22 cellular contexts compared by ENCODE assay signal in genomic region chr18:61921621-61922235, GRCh38. TPM values are rescaled to one million over a fixed set of nuclear protein-coding genes. Genes with fewer than 3 reads are reported as not detected.
DNase-seq lines count a peak whose midpoint lies in the region; ATAC-seq and TF ChIP-seq lines count a peak whose summit lies in the region.
"Had no signal": no experiment of that assay in that cellular context is flagged by ENCODE, and none has a peak within 500 bp of the region (broad histone marks: within the 10 kb centered on the region; RNA-seq: fewer than 3 reads in every experiment).

No MANE protein-coding gene starts in this region.

- H3K36me3 ChIP-seq in SK-N-SH (replicated peaks in 1 of 2; ENCODE audit: control insufficient read depth in 1 of 2, insufficient read depth in 2 of 2, low read length in 1 of 2) (no peaks in the 10 kb centered on the region), brain microvascular endothelial cell (replicated peaks) (no peaks in the 10 kb centered on the region), gastrocnemius medialis (no peaks in the 10 kb centered on the region)
- no peaks in the 10 kb centered on the region for H3K36me3 ChIP-seq in CD8-positive, alpha-beta memory T cell (ENCODE audit: insufficient read depth, low read length)
- H3K36me3 ChIP-seq: breast epithelium, lower lobe of right lung, neutrophil, thyroid gland had no signal

- no peak overlapping the region for H3K27ac ChIP-seq in SK-N-SH (ENCODE audit: low read depth in 2 of 2, low read length in 1 of 2)
- no peak overlapping the region for H3K27ac ChIP-seq in brain microvascular endothelial cell
- H3K27ac ChIP-seq in gastrocnemius medialis, result no peak overlapping the region
- no peak overlapping the region for H3K27ac ChIP-seq in CD8-positive, alpha-beta memory T cell (ENCODE audit: low read depth, low read length)
- H3K27ac ChIP-seq: breast epithelium, lower lobe of right lung, neutrophil, thyroid gland had no signal

- H3K27me3 ChIP-seq in SK-N-SH (ENCODE audit: insufficient read depth) (no peaks in the 10 kb centered on the region), brain microvascular endothelial cell (replicated peaks) (no peaks in the 10 kb centered on the region), gastrocnemius medialis (no peaks in the 10 kb centered on the region)
- no peaks in the 10 kb centered on the region for H3K27me3 ChIP-seq in CD8-positive, alpha-beta memory T cell (ENCODE audit: insufficient read depth, low read length, poor library complexity, severe bottlenecking)
- H3K27me3 ChIP-seq: breast epithelium, neutrophil, thyroid gland had no signal

- peaks cover 0 to 5% of the 10 kb centered on the region in 2 experiments; a peak in 1 of 4 replicates for H3K4me1 ChIP-seq in SK-N-SH (ENCODE audit: control insufficient read depth in 1 of 2, insufficient read depth in 2 of 2, low read depth in 1 of 2, low read length in 1 of 2)
- no peaks in the 10 kb centered on the region for H3K4me1 ChIP-seq in gastrocnemius medialis
- H3K4me1 ChIP-seq in CD8-positive, alpha-beta memory T cell (ENCODE audit: insufficient read depth, low read length), result peaks cover under 1% of the 10 kb centered on the region
- H3K4me1 ChIP-seq: breast epithelium, lower lobe of right lung had no signal

- H3K9ac ChIP-seq in SK-N-SH, result no peak overlapping the region

- H3K4me3 Mint-ChIP-seq in CD8-positive, alpha-beta memory T cell, result no peak overlapping the region
- no peak overlapping the region for H3K4me3 Mint-ChIP-seq in activated CD8-positive, alpha-beta memory T cell treated with anti-CD3 and anti-CD28 coated beads, Interleukin-2, amount 10 ng/mL, durations not matched to agents 7 days and 5 days
- H3K4me3 Mint-ChIP-seq: activated CD4-positive, alpha-beta memory T cell treated with anti-CD3 and anti-CD28 coated beads, Interleukin-2, amount 10 ng/mL, durations not matched to agents 7 days and 5 days had no signal

- TF ChIP-seq CTCF in SK-N-SH (IDR thresholded peaks at IDR 0.05) (no peak), brain microvascular endothelial cell (IDR thresholded peaks at IDR 0.05; ENCODE audit: low read depth, low read length, missing control alignments) (no peak), gastrocnemius medialis (IDR thresholded peaks at IDR 0.05 in 4 of 5, conservative IDR thresholded peaks at IDR 0.05 in 1 of 5) (no peak)

- no peak overlapping the region for H3K27ac Mint-ChIP-seq in CD8-positive, alpha-beta memory T cell
- no peak overlapping the region for H3K27ac Mint-ChIP-seq in activated CD8-positive, alpha-beta memory T cell treated with anti-CD3 and anti-CD28 coated beads, Interleukin-2, amount 10 ng/mL, durations not matched to agents 7 days and 5 days
- H3K27ac Mint-ChIP-seq: activated CD4-positive, alpha-beta memory T cell treated with anti-CD3 and anti-CD28 coated beads, Interleukin-2, amount 10 ng/mL, durations not matched to agents 7 days and 5 days had no signal

- no peaks in the 10 kb centered on the region for H3K36me3 Mint-ChIP-seq in CD8-positive, alpha-beta memory T cell
- no peaks in the 10 kb centered on the region for H3K36me3 Mint-ChIP-seq in activated CD8-positive, alpha-beta memory T cell treated with anti-CD3 and anti-CD28 coated beads, Interleukin-2, amount 10 ng/mL, durations not matched to agents 7 days and 5 days

- peaks cover 11 to 14% (median 11%) of the 10 kb centered on the region in 3 donors for H3K4me1 Mint-ChIP-seq in CD8-positive, alpha-beta memory T cell
- peaks cover 17% of the 10 kb centered on the region for H3K4me1 Mint-ChIP-seq in activated CD8-positive, alpha-beta memory T cell treated with anti-CD3 and anti-CD28 coated beads, Interleukin-2, amount 10 ng/mL, durations not matched to agents 7 days and 5 days

- POLR2A ChIA-PET in SK-N-SH (lab: Yijun Ruan, JAX), result no interaction called here
- POLR2A ChIA-PET in CD8-positive, alpha-beta memory T cell (lab: Charles Lee), result no interaction called here

- H3K9me2 ChIP-seq in SK-N-SH, result no peaks in the 10 kb centered on the region

- ATAC-seq in SK-N-SH treated with all-trans-retinoic acid at 6 μM for 48 hours (no peak), gastrocnemius medialis (no peak)
- ATAC-seq in activated CD8-positive, alpha-beta memory T cell treated with anti-CD3 and anti-CD28 coated beads, Interleukin-2, amount 10 ng/mL, durations not matched to agents 7 days and 5 days, result no peak
- ATAC-seq: lower lobe of right lung, Panc1 had no signal

- no peaks in the 10 kb centered on the region for H3K79me2 ChIP-seq in SK-N-SH (ENCODE audit: insufficient read depth)

- TF ChIP-seq EP300 in SK-N-SH (IDR thresholded peaks at IDR 0.05; ENCODE audit: borderline replicate concordance in 1 of 2, low read depth in 1 of 2, low read length in 1 of 2), result no peak

- intact Hi-C loops in gastrocnemius medialis (cut with DNase I; ENCODE audit: low total_unique reads), result no loop called here

- no peak overlapping the region for H3K4me2 ChIP-seq in SK-N-SH

- in situ Hi-C loops in brain microvascular endothelial cell (cut with HindIII; ENCODE audit: low pct_ligation_motif_present, low sequenced_read_pairs) (no loop called here), gastrocnemius medialis (cut with MboI; ENCODE audit: low sequenced_read_pairs in 4 of 4) (loop anchor here in 1 of 4 donors (25.0 kb wide), 1 partner anchor 216 kb away; no protein-coding TSS in a partner anchor)

- H3K9me3 ChIP-seq in SK-N-SH (no peaks in the 10 kb centered on the region), gastrocnemius medialis (no peaks in the 10 kb centered on the region)
- no peaks in the 10 kb centered on the region for H3K9me3 ChIP-seq in CD8-positive, alpha-beta memory T cell (ENCODE audit: low read length)
- H3K9me3 ChIP-seq: breast epithelium, lower lobe of right lung, neutrophil, thyroid gland had no signal

- DNase-seq in SK-N-SH, result no peak
- peak; percentile 84 for DNase-seq in OCI-M1 (lab: John Stamatoyannopoulos, UW)
- DNase-seq in brain microvascular endothelial cell, result peak; percentile 12
- no peak for DNase-seq in gastrocnemius medialis
- DNase-seq in CD8-positive, alpha-beta memory T cell, result no peak
- no peak for DNase-seq in activated CD8-positive, alpha-beta memory T cell treated with anti-CD3 and anti-CD28 coated beads, Interleukin-2, amount 10 ng/mL, durations not matched to agents 7 days and 5 days
- DNase-seq in DMS 273 (lab: John Stamatoyannopoulos, UW; ENCODE audit: unreplicated experiment), result no peak
- DNase-seq: activated CD4-positive, alpha-beta memory T cell treated with anti-CD3 and anti-CD28 coated beads, Interleukin-2, amount 10 ng/mL, durations not matched to agents 7 days and 5 days; activated gamma-delta T cell; EL; H7; kidney; lower lobe of right lung; NCI-H1694; NCI-H774; stimulated activated CD4-positive, alpha-beta T cell treated with anti-CD3 and anti-CD28 coated beads, Interleukin-2, amount 100 ng/mL, for 48 hours; stimulated activated naive CD4-positive, alpha-beta T cell; thyroid gland had no signal

- CTCF ChIA-PET in SK-N-SH (lab: Yijun Ruan, JAX), result interaction anchor here (0.9 to 1.4 kb wide), 2 partner anchors 20 to 210 kb away, joined by 3 read pairs; no protein-coding TSS in a partner anchor
- CTCF ChIA-PET in CD8-positive, alpha-beta memory T cell (lab: Charles Lee), result no interaction called here
- CTCF ChIA-PET in activated CD8-positive, alpha-beta memory T cell treated with anti-CD3 and anti-CD28 coated beads, Interleukin-2, amount 10 ng/mL, durations not matched to agents 7 days and 5 days (lab: Charles Lee), result no interaction called here

- WGBS in SK-N-SH (ENCODE audit: low lambda C conversion rate), result 72% methylated on average over 17 of the region's 17 CpGs

- H3K27me3 Mint-ChIP-seq in CD8-positive, alpha-beta memory T cell, result peaks cover 3 to 6% of the 10 kb centered on the region in 2 donors
- peaks cover 18% of the 10 kb centered on the region for H3K27me3 Mint-ChIP-seq in activated CD8-positive, alpha-beta memory T cell treated with anti-CD3 and anti-CD28 coated beads, Interleukin-2, amount 10 ng/mL, durations not matched to agents 7 days and 5 days
- H3K27me3 Mint-ChIP-seq: activated CD4-positive, alpha-beta memory T cell treated with anti-CD3 and anti-CD28 coated beads, Interleukin-2, amount 10 ng/mL, durations not matched to agents 7 days and 5 days had no signal

- no peak for TF ChIP-seq RAD21 in SK-N-SH (IDR thresholded peaks at IDR 0.05; ENCODE audit: low read length)

- H3F3A ChIP-seq in SK-N-SH (replicated peaks; ENCODE audit: insufficient read depth), result no peaks in the 10 kb centered on the region

- H2AFZ ChIP-seq in SK-N-SH (ENCODE audit: low read depth), result peak overlapping the region; percentile 55

- no peaks in the 10 kb centered on the region for H3K9me3 Mint-ChIP-seq in CD8-positive, alpha-beta memory T cell
- H3K9me3 Mint-ChIP-seq in activated CD8-positive, alpha-beta memory T cell treated with anti-CD3 and anti-CD28 coated beads, Interleukin-2, amount 10 ng/mL, durations not matched to agents 7 days and 5 days (ENCODE audit: low read depth), result no peaks in the 10 kb centered on the region
- H3K9me3 Mint-ChIP-seq: activated CD4-positive, alpha-beta memory T cell treated with anti-CD3 and anti-CD28 coated beads, Interleukin-2, amount 10 ng/mL, durations not matched to agents 7 days and 5 days had no signal

- H3K4me3 ChIP-seq in SK-N-SH (ENCODE audit: low read depth in 2 of 2, low read length in 1 of 2) (no peak overlapping the region), brain microvascular endothelial cell (ENCODE audit: low read depth, low read length) (no peak overlapping the region), gastrocnemius medialis (no peak overlapping the region)
- no peak overlapping the region for H3K4me3 ChIP-seq in CD8-positive, alpha-beta memory T cell (ENCODE audit: low read length)
- H3K4me3 ChIP-seq: breast epithelium, lower lobe of right lung, thyroid gland had no signal

- H4K20me1 ChIP-seq in SK-N-SH (ENCODE audit: insufficient read depth), result no peaks in the 10 kb centered on the region

- TF ChIP-seq POLR2A in gastrocnemius medialis (IDR thresholded peaks at IDR 0.05), result no peak

TF ChIP-seq in SK-N-SH, 30 proteins besides CTCF, POLR2A, EP300 and RAD21 (continues in another document):
- TF ChIP-seq YY1 (IDR thresholded peaks at IDR 0.05; ENCODE audit: low read depth) (no peak), GABPA (IDR thresholded peaks at IDR 0.05; ENCODE audit: low read depth) (no peak)

RNA-seq across cellular contexts. Expression of gene RNF152, which starts 28.9 kb away (rescaled TPM):
- polyA plus RNA-seq in SK-N-SH (2012; rRNA removed), result 6.6 and 7.9 TPM in 2 replicates
- 3.4 and 5.5 TPM in 2 replicates for polyA plus RNA-seq in SK-N-SH (2012; cell fraction: cytosol; rRNA removed)
- 4.3 and 5.7 TPM in 2 replicates for polyA plus RNA-seq in SK-N-SH (2012; cell fraction: nucleus; rRNA removed)
- 1 to 10 TPM; 1.7 to 6.8 (median 4.4) TPM for total RNA-seq in gastrocnemius medialis
- total RNA-seq in CD8-positive, alpha-beta memory T cell, result under 1 TPM; 0.13 to 0.38 TPM
- polyA plus RNA-seq in CD8-positive, alpha-beta memory T cell, result not detected
- total RNA-seq in activated CD8-positive, alpha-beta memory T cell treated with anti-CD3 and anti-CD28 coated beads, Interleukin-2, amount 10 ng/mL, durations not matched to agents 7 days and 5 days, result under 1 TPM in 1 of 2 experiments, not detected in 1; 0.09 TPM

Comparison
In these comparisons a context has a peak if more than half of its experiments do, and no peak if none do; other contexts are left out.
1. DNase-seq: peak in OCI-M1 (single experiment) and brain microvascular endothelial cell (single experiment); none in SK-N-SH (single experiment), gastrocnemius medialis (0 of 2), CD8-positive, alpha-beta memory T cell (0 of 5), activated CD8-positive, alpha-beta memory T cell treated with anti-CD3 and anti-CD28 coated beads, Interleukin-2, amount 10 ng/mL, durations not matched to agents 7 days and 5 days (single experiment) and DMS 273 (single experiment).